In genomic region chr7:17913250-17913649, GRCh38 we compare ENCODE assay signal across 1 cellular context.
TF ChIP-seq lines count a peak whose summit lies in the region.

No MANE protein-coding gene starts in this region.

TF ChIP-seq in K562, 482 proteins besides CTCF, POLR2A, EP300 and RAD21:
- TF ChIP-seq DPF2 (IDR thresholded peaks at IDR 0.05), result no peak
- no peak for TF ChIP-seq L3MBTL2 (IDR thresholded peaks at IDR 0.05)
- no peak for TF ChIP-seq ZEB2 (IDR thresholded peaks at IDR 0.05)
- no peak for TF ChIP-seq SPI1 (IDR thresholded peaks at IDR 0.05; ENCODE audit: borderline replicate concordance, low read depth, low read length)
- TF ChIP-seq ZBTB49 (CRISPR knock-in tag; IDR thresholded peaks at IDR 0.05; ENCODE audit: borderline replicate concordance), result no peak
- TF ChIP-seq ATF2 (CRISPR knock-in tag; IDR thresholded peaks at IDR 0.05), result no peak
- TF ChIP-seq HNRNPUL1 (IDR thresholded peaks at IDR 0.05; ENCODE audit: low read length), result no peak
- TF ChIP-seq HNRNPL (IDR thresholded peaks at IDR 0.05; ENCODE audit: low read depth, low read length), result no peak
- no peak for TF ChIP-seq ZBTB9 (CRISPR knock-in tag; IDR thresholded peaks at IDR 0.05)
- TF ChIP-seq POLR2B (IDR thresholded peaks at IDR 0.05; ENCODE audit: low read depth, partially characterized antibody), result no peak
- TF ChIP-seq HMGN3 (IDR thresholded peaks at IDR 0.05; ENCODE audit: borderline replicate concordance, extremely low read depth, insufficient read length, low read depth, low read length), result no peak
- TF ChIP-seq ZNF217 (CRISPR knock-in tag; IDR thresholded peaks at IDR 0.05), result no peak
- no peak for TF ChIP-seq GTF2A2 (tag; IDR thresholded peaks at IDR 0.05)
- TF ChIP-seq AFF4 (CRISPR knock-in tag; IDR thresholded peaks at IDR 0.05), result no peak
- TF ChIP-seq SAFB2 (IDR thresholded peaks at IDR 0.05; ENCODE audit: borderline replicate concordance, low read depth, low read length, severe bottlenecking), result no peak
- no peak for TF ChIP-seq ZNF134 (CRISPR knock-in tag; conservative IDR thresholded peaks at IDR 0.05)
- no peak for TF ChIP-seq ZBED1 (IDR thresholded peaks at IDR 0.05)
- no peak for TF ChIP-seq ZBTB12 (CRISPR knock-in tag; IDR thresholded peaks at IDR 0.05)
- no peak for TF ChIP-seq NFATC3 (IDR thresholded peaks at IDR 0.05)
